ENCODE assay signal across 1 cellular context in the genomic region with DNA sequence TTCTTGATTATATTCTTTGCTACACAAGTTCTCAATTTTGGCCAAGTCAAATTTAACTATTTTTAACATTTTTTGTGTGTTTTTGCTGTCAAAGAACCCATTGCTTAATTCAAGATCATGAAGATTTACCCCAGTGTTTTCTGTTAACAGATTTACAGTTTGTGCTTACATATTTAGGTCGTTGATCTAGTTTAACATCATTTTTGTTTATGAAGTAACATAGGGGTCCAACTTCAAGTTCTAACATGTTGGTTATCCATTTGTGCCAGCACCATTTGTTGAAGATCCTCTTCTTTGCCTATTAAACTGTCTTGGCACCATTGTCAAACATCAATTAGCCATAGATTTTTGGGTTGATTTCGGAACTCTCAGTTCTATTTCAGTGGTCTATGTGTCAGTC.
TF ChIP-seq lines count a peak whose summit lies in the region.

No MANE protein-coding gene starts in this region.

TF ChIP-seq in SK-N-SH treated with all-trans-retinoic acid at 6 μM for 48 hours, 23 proteins besides CTCF, POLR2A, EP300 and RAD21 (continued from another document):
- no peak for TF ChIP-seq BACH2 (CRISPR knock-in tag; IDR thresholded peaks at IDR 0.05; ENCODE audit: borderline replicate concordance)
- no peak for TF ChIP-seq SNAI2 (CRISPR knock-in tag; IDR thresholded peaks at IDR 0.05)
- no peak for TF ChIP-seq RARB (CRISPR knock-in tag; IDR thresholded peaks at IDR 0.05)
- TF ChIP-seq ZNF70 (CRISPR knock-in tag; IDR thresholded peaks at IDR 0.05), result no peak
- no peak for TF ChIP-seq TOX (CRISPR knock-in tag; IDR thresholded peaks at IDR 0.05; ENCODE audit: borderline replicate concordance)
- no peak for TF ChIP-seq GLIS3 (CRISPR knock-in tag; IDR thresholded peaks at IDR 0.05)
